ENCODE assay signal across 1 cellular context in genomic region chr6:5003604-5004372, GRCh38.
A peak's percentile ranks its signal among the peaks of the same experiment; 100 is the strongest.
TF ChIP-seq lines count a peak whose summit lies in the region.

TSS of gene RPP40 (minus strand) at chr6:5004037. CDS start at chr6:5004002, 35 bp downstream.

TF ChIP-seq in HepG2, 621 proteins besides CTCF, POLR2A, EP300 and RAD21 (continued from another document and continues in another):
- no peak; the same call in 1 of the 2 replicates for TF ChIP-seq ZNF713 (CRISPR knock-in tag; IDR thresholded peaks at IDR 0.05)
- TF ChIP-seq IRF1 (CRISPR knock-in tag; IDR thresholded peaks at IDR 0.05; ENCODE audit: low read depth): 0 out of 2 replicates have a peak, but pooled peaks have one; percentile 19
- 0 out of 2 replicates have a peak, but pooled peaks have one; percentile 61 for TF ChIP-seq ETV6 (CRISPR knock-in tag; conservative IDR thresholded peaks at IDR 0.05)
- TF ChIP-seq ZNF543 (CRISPR knock-in tag; IDR thresholded peaks at IDR 0.05): peak; percentile 94
- peak; percentile 99 for TF ChIP-seq MYC (CRISPR knock-in tag; IDR thresholded peaks at IDR 0.05; ENCODE audit: borderline replicate concordance)
- TF ChIP-seq SALL1 (CRISPR knock-in tag; IDR thresholded peaks at IDR 0.05): peak; percentile 87
- TF ChIP-seq TGIF2 (CRISPR knock-in tag; IDR thresholded peaks at IDR 0.05): peak; percentile 75; the same call in 1 of the 2 replicates
- TF ChIP-seq ZNF430 (CRISPR knock-in tag; IDR thresholded peaks at IDR 0.05): peak; percentile 90
- TF ChIP-seq MIER3 (CRISPR knock-in tag; IDR thresholded peaks at IDR 0.05; ENCODE audit: borderline replicate concordance): peak; percentile 61; the same call in 1 of the 2 replicates
- peak; percentile 91 for TF ChIP-seq ZNF414 (CRISPR knock-in tag; IDR thresholded peaks at IDR 0.05)
- peak; percentile 37; the same call in 1 of the 2 replicates for TF ChIP-seq MYNN (CRISPR knock-in tag; IDR thresholded peaks at IDR 0.05; ENCODE audit: low read depth)
- TF ChIP-seq ISX (CRISPR knock-in tag; conservative IDR thresholded peaks at IDR 0.05): peak; percentile 93; the same call in 1 of the 2 replicates
- 0 out of 2 replicates have a peak, but pooled peaks have one; percentile 11 for TF ChIP-seq SIX4 (CRISPR knock-in tag; IDR thresholded peaks at IDR 0.05)
- TF ChIP-seq ISL2 (CRISPR knock-in tag; IDR thresholded peaks at IDR 0.05): peak; percentile 66; the same call in 1 of the 2 replicates
- peak; percentile 46; the same call in 1 of the 2 replicates for TF ChIP-seq SMC3 (IDR thresholded peaks at IDR 0.05; ENCODE audit: low read length)
- no peak for TF ChIP-seq ZNF512 (CRISPR knock-in tag; IDR thresholded peaks at IDR 0.05)
- no peak for TF ChIP-seq SP2 (CRISPR knock-in tag; IDR thresholded peaks at IDR 0.05)
- TF ChIP-seq ATM (IDR thresholded peaks at IDR 0.05; ENCODE audit: borderline replicate concordance): no peak
- TF ChIP-seq TBX2 (CRISPR knock-in tag; IDR thresholded peaks at IDR 0.05; ENCODE audit: borderline replicate concordance): 0 out of 2 replicates have a peak, but pooled peaks have one; percentile 9
- no peak for TF ChIP-seq USF2 (IDR thresholded peaks at IDR 0.05; ENCODE audit: low read depth, low read length)
- TF ChIP-seq USF2 (CRISPR knock-in tag; IDR thresholded peaks at IDR 0.05; ENCODE audit: borderline replicate concordance): no peak; the same call in 1 of the 2 replicates
- 0 out of 2 replicates have a peak, but pooled peaks have one; percentile 12 for TF ChIP-seq E2F5 (CRISPR knock-in tag; conservative IDR thresholded peaks at IDR 0.05)
- no peak for TF ChIP-seq ZNF468 (CRISPR knock-in tag; IDR thresholded peaks at IDR 0.05)
- TF ChIP-seq ZNF510 (CRISPR knock-in tag; IDR thresholded peaks at IDR 0.05; ENCODE audit: low read depth): peak; percentile 80; the same call in 1 of the 2 replicates
- peak; percentile 56; the same call in 1 of the 2 replicates for TF ChIP-seq HOMEZ (CRISPR knock-in tag; IDR thresholded peaks at IDR 0.05; ENCODE audit: low read depth)
- TF ChIP-seq ZFP91 (CRISPR knock-in tag; IDR thresholded peaks at IDR 0.05; ENCODE audit: borderline replicate concordance): peak; percentile 85
- no peak for TF ChIP-seq ZNF3 (CRISPR knock-in tag; IDR thresholded peaks at IDR 0.05)
- TF ChIP-seq HOXA3 (CRISPR knock-in tag; IDR thresholded peaks at IDR 0.05): peak; percentile 77
- peak; percentile 90 for TF ChIP-seq SALL2 (CRISPR knock-in tag; IDR thresholded peaks at IDR 0.05)
- TF ChIP-seq GABPB1 (CRISPR knock-in tag; IDR thresholded peaks at IDR 0.05): peak; percentile 92
- peak; percentile 95 for TF ChIP-seq SNAPC4 (CRISPR knock-in tag; IDR thresholded peaks at IDR 0.05)
- TF ChIP-seq ZNF552 (CRISPR knock-in tag; IDR thresholded peaks at IDR 0.05; ENCODE audit: borderline replicate concordance): 0 out of 2 replicates have a peak, but pooled peaks have one; percentile 81
- TF ChIP-seq HOXA5 (CRISPR knock-in tag; IDR thresholded peaks at IDR 0.05): peak; percentile 92
- peak; percentile 89 for TF ChIP-seq ZNF333 (CRISPR knock-in tag; IDR thresholded peaks at IDR 0.05; ENCODE audit: borderline replicate concordance)
- TF ChIP-seq RARG (CRISPR knock-in tag; IDR thresholded peaks at IDR 0.05; ENCODE audit: low read depth): no peak
- TF ChIP-seq KLF13 (CRISPR knock-in tag; IDR thresholded peaks at IDR 0.05): no peak
- TF ChIP-seq TIGD3 (CRISPR knock-in tag; IDR thresholded peaks at IDR 0.05; ENCODE audit: borderline replicate concordance): no peak
- peak; percentile 98; the same call in 1 of the 2 replicates for TF ChIP-seq CREBL2 (CRISPR knock-in tag; IDR thresholded peaks at IDR 0.05; ENCODE audit: borderline replicate concordance)
